8 cellular contexts compared by ENCODE assay signal in genomic region chr1:54229281-54229891, GRCh38. TPM values are rescaled to one million over a fixed set of nuclear protein-coding genes. Genes with fewer than 3 reads are reported as not detected.
A peak's percentile ranks its signal among the peaks of the same experiment; 100 is the strongest.
DNase-seq lines count a peak whose midpoint lies in the region; ATAC-seq and FAIRE-seq lines count a peak whose summit lies in the region.

No MANE protein-coding gene starts in this region.

- H4K12ac ChIP-seq in trophoblast cell (ENCODE audit: low read depth, low read length) = no peak overlapping the region

- no peaks in the 10 kb centered on the region for H3K27me3 ChIP-seq in trophoblast cell (ENCODE audit: insufficient read depth, low read length)

- peaks cover 27 to 30% of the 10 kb centered on the region in 2 experiments for H3K36me3 ChIP-seq in trophoblast cell (ENCODE audit: control insufficient read depth in 1 of 2, insufficient read depth in 2 of 2, low read length in 2 of 2)

- no peaks in the 10 kb centered on the region for H3K79me1 ChIP-seq in trophoblast cell (ENCODE audit: low read length)

- H2BK12ac ChIP-seq in trophoblast cell (ENCODE audit: low read length) = no peak overlapping the region

- no peaks in the 10 kb centered on the region for H3K9me3 Mint-ChIP-seq in dendritic cell treated with granulocyte-macrophage colony-stimulating factor and Interleukin-4, amounts not matched to agents 40 ng/mL and 50 ng/mL, for 4 days

- peak overlapping the region; percentile 41 for H3K27ac Mint-ChIP-seq in dendritic cell treated with granulocyte-macrophage colony-stimulating factor and Interleukin-4, amounts not matched to agents 40 ng/mL and 50 ng/mL, for 4 days

- peak overlapping the region; percentile 9 for H3K4me2 ChIP-seq in trophoblast cell (ENCODE audit: low read length)

- DNase-seq in ELF-1 (ENCODE audit: low read depth, low spot score) = peak; percentile 51
- peak; percentile 57 for DNase-seq in RCC 7860 (ENCODE audit: low spot score)
- peak; percentile 93 to 94 for DNase-seq in trophoblast cell
- DNase-seq in OCI-M2 (lab: John Stamatoyannopoulos, UW; ENCODE audit: unreplicated experiment) = no peak

- intact Hi-C loops in dendritic cell treated with granulocyte-macrophage colony-stimulating factor and Interleukin-4, amounts not matched to agents 40 ng/mL and 50 ng/mL, for 4 days (cut with micrococcal nuclease) = loop anchor here (10.0 kb wide), 1 partner anchor 255 kb away; no protein-coding TSS in a partner anchor

- no peak overlapping the region for H3K9ac ChIP-seq in trophoblast cell (ENCODE audit: low read length)

- no peak overlapping the region for H3K14ac ChIP-seq in trophoblast cell (ENCODE audit: low read length)

- H3K36me3 Mint-ChIP-seq in dendritic cell treated with granulocyte-macrophage colony-stimulating factor and Interleukin-4, amounts not matched to agents 40 ng/mL and 50 ng/mL, for 4 days (ENCODE audit: low read depth) = peaks cover 49% of the 10 kb centered on the region

- no peak overlapping the region for H3K18ac ChIP-seq in trophoblast cell (ENCODE audit: low read length)

- H3K4ac ChIP-seq in trophoblast cell (ENCODE audit: low read depth, low read length) = no peak overlapping the region

- no peaks in the 10 kb centered on the region for H3K79me2 ChIP-seq in trophoblast cell (ENCODE audit: control insufficient read depth, insufficient read depth, low read length, poor library complexity)

- no peak overlapping the region for H3K27ac ChIP-seq in trophoblast cell (ENCODE audit: low read depth, low read length)

- WGBS in trophoblast cell (ENCODE audit: extremely low coverage, insufficient coverage, insufficient read length) = no CpG with 5 or more reads among the region's 11 CpGs

- no peaks in the 10 kb centered on the region for H3K27me3 Mint-ChIP-seq in dendritic cell treated with granulocyte-macrophage colony-stimulating factor and Interleukin-4, amounts not matched to agents 40 ng/mL and 50 ng/mL, for 4 days

- no peak overlapping the region for H3K23ac ChIP-seq in trophoblast cell (ENCODE audit: low read length)

- H2AFZ ChIP-seq in trophoblast cell (ENCODE audit: insufficient read depth, low read length, poor library complexity) = no peak overlapping the region

- no peaks in the 10 kb centered on the region for H3K9me3 ChIP-seq in trophoblast cell (ENCODE audit: insufficient read depth, low read depth, low read length)

- peak; percentile 48 for FAIRE-seq in RCC 7860 (lab: Jason Lieb, UNC)

- peaks cover 49% of the 10 kb centered on the region for H3K4me1 Mint-ChIP-seq in dendritic cell treated with granulocyte-macrophage colony-stimulating factor and Interleukin-4, amounts not matched to agents 40 ng/mL and 50 ng/mL, for 4 days (ENCODE audit: low read depth)

- H3K4me3 ChIP-seq in trophoblast cell (ENCODE audit: low read depth, low read length) = no peak overlapping the region

- no peak overlapping the region for H4K91ac ChIP-seq in trophoblast cell (ENCODE audit: low read depth, low read length)

- no peak overlapping the region for H2AK5ac ChIP-seq in trophoblast cell (ENCODE audit: low read length)

- ATAC-seq in HG03139 (IDR thresholded peaks at IDR 0.05; ENCODE audit: unreplicated experiment) = no peak
- ATAC-seq in GM21423 (IDR thresholded peaks at IDR 0.05; ENCODE audit: unreplicated experiment) = no peak
- ATAC-seq in GM21526 (IDR thresholded peaks at IDR 0.05; ENCODE audit: low FRiP score, unreplicated experiment) = no peak

- peak overlapping the region; percentile 18 for H2BK5ac ChIP-seq in trophoblast cell (ENCODE audit: low read depth, low read length, poor library complexity)

- H4K8ac ChIP-seq in trophoblast cell (ENCODE audit: low read depth, low read length) = peak overlapping the region; percentile 5

- H2BK120ac ChIP-seq in trophoblast cell (ENCODE audit: insufficient read depth, low read length, poor library complexity) = no peak overlapping the region

- H3K4me3 Mint-ChIP-seq in dendritic cell treated with granulocyte-macrophage colony-stimulating factor and Interleukin-4, amounts not matched to agents 40 ng/mL and 50 ng/mL, for 4 days = peak overlapping the region; percentile 0

- H3K4me1 ChIP-seq in trophoblast cell (ENCODE audit: control insufficient read depth in 1 of 2, insufficient read depth in 2 of 2, low read length in 2 of 2) = peaks cover 22 to 29% of the 10 kb centered on the region in 2 experiments

RNA-seq across cellular contexts. Expression of gene MRPL37, which starts 29.4 kb away (rescaled TPM):
- polyA plus RNA-seq in trophoblast cell (2013) = 76.0 and 77.4 TPM in 2 replicates

RNA-seq across cellular contexts. Expression of gene CYB5RL, which starts 29.6 kb away (rescaled TPM):
- 2.4 and 2.5 TPM in 2 replicates for polyA plus RNA-seq in trophoblast cell (2013)
